18 cellular contexts compared by ENCODE assay signal in genomic region chr12:43332977-43333649, GRCh38.
A peak's percentile ranks its signal among the peaks of the same experiment; 100 is the strongest.
DNase-seq lines count a peak whose midpoint lies in the region; ATAC-seq and TF ChIP-seq lines count a peak whose summit lies in the region.
"Had no signal": no experiment of that assay in that cellular context is flagged by ENCODE, and none has a peak within 500 bp of the region (broad histone marks: within the 10 kb centered on the region; RNA-seq: fewer than 3 reads in every experiment).

No MANE protein-coding gene starts in this region.

- no peaks in the 10 kb centered on the region for H3K36me3 ChIP-seq in mammary epithelial cell (ENCODE audit: insufficient read depth, low read length)
- no peaks in the 10 kb centered on the region for H3K36me3 ChIP-seq in breast epithelium
- H3K36me3 ChIP-seq in smooth muscle cell (ENCODE audit: low read depth): no peaks in the 10 kb centered on the region
- H3K36me3 ChIP-seq in spleen: no peaks in the 10 kb centered on the region
- H3K36me3 ChIP-seq: esophagus squamous epithelium, upper lobe of right lung had no signal

- dilution Hi-C loops in mammary epithelial cell (cut with HindIII; ENCODE audit: low sequenced_read_pairs): no loop called here

- H3K9me3 ChIP-seq in mammary epithelial cell (replicated peaks; ENCODE audit: insufficient read depth, low read length) (no peaks in the 10 kb centered on the region), breast epithelium (no peaks in the 10 kb centered on the region), smooth muscle cell (replicated peaks; ENCODE audit: low read depth) (no peaks in the 10 kb centered on the region), spleen (no peaks in the 10 kb centered on the region)
- H3K9me3 ChIP-seq: esophagus squamous epithelium, upper lobe of right lung had no signal

- BruUV-seq in mammary epithelial cell (replicated peaks; lab: Mats Ljungman, UMichigan): no TSS peak

- CTCF ChIA-PET in mammary epithelial cell (lab: Charles Lee; ENCODE audit: low non-redundant PET): interaction anchor here (0.5 kb wide), 1 partner anchor 747 kb away, joined by 9 read pairs; no protein-coding TSS in a partner anchor

- H3K27me3 ChIP-seq in mammary epithelial cell (ENCODE audit: insufficient read depth, low read length) (no peaks in the 10 kb centered on the region), breast epithelium (no peaks in the 10 kb centered on the region), smooth muscle cell (ENCODE audit: low read depth) (no peaks in the 10 kb centered on the region), spleen (replicated peaks in 1 of 7) (peaks cover 0 to 5% (median 0%) of the 10 kb centered on the region in 7 donors)
- H3K27me3 ChIP-seq: upper lobe of right lung had no signal

- WGBS in mammary epithelial cell (ENCODE audit: low coverage, missing lambda C conversion rate): 54% methylated on average over 2 of the region's 2 CpGs
- 1% methylated on average over 2 of the region's 2 CpGs for WGBS in smooth muscle cell (ENCODE audit: low lambda C conversion rate)
- WGBS in spleen, 5 donors: 73 to 87% (median 85%) methylated on average over 2 of the region's 2 CpGs

- in situ Hi-C loops in mammary epithelial cell (cut with MboI; ENCODE audit: low sequenced_read_pairs in 2 of 2): no loop called here

- TF ChIP-seq CTCF in mammary epithelial cell (conservative IDR thresholded peaks at IDR 0.05 in 1 of 2, IDR thresholded peaks at IDR 0.05 in 1 of 2; ENCODE audit: extremely low read depth in 1 of 2, insufficient read depth in 1 of 2, low read depth in 1 of 2, low read length in 2 of 2) (no peak), breast epithelium (IDR thresholded peaks at IDR 0.05) (no peak), smooth muscle cell (IDR thresholded peaks at IDR 0.05; ENCODE audit: borderline replicate concordance, insufficient read depth, poor library complexity, severe bottlenecking) (no peak), spleen (IDR thresholded peaks at IDR 0.05 in 8 of 11, conservative IDR thresholded peaks at IDR 0.05 in 3 of 11) (no peak)

- no peak overlapping the region for H3K4me2 ChIP-seq in mammary epithelial cell (ENCODE audit: insufficient read depth, low read depth, low read length)
- peak overlapping the region; percentile 68 for H3K4me2 ChIP-seq in smooth muscle cell

- intact Hi-C loops in mammary epithelial cell (cut with micrococcal nuclease): loop anchor here (10.0 kb wide), 2 partner anchors 1008 to 1648 kb away; partner anchors contain the start of genes PPHLN1 and ZCRB1
- intact Hi-C loops in breast epithelium (cut with DNase I; ENCODE audit: low total_unique reads): no loop called here
- intact Hi-C loops in spleen (cut with DNase I; ENCODE audit: low total_unique reads): no loop called here

- H4K20me1 ChIP-seq in mammary epithelial cell (ENCODE audit: insufficient read depth, low read length) (no peaks in the 10 kb centered on the region), smooth muscle cell (ENCODE audit: low read depth) (no peaks in the 10 kb centered on the region)

- H3K79me2 ChIP-seq in mammary epithelial cell (ENCODE audit: insufficient read depth, low read length): no peaks in the 10 kb centered on the region
- H3K79me2 ChIP-seq in smooth muscle cell (ENCODE audit: low read depth): no peaks in the 10 kb centered on the region

- peaks cover 10% of the 10 kb centered on the region for H3F3A ChIP-seq in smooth muscle cell (ENCODE audit: low read depth)

- H3K9ac ChIP-seq in mammary epithelial cell (ENCODE audit: insufficient read depth, low read length) (no peak overlapping the region), smooth muscle cell (ENCODE audit: low read depth) (no peak overlapping the region)

- DNase-seq in mammary epithelial cell: peak; percentile 54
- DNase-seq in breast epithelium (ENCODE audit: low spot score in 2 of 2): no peak
- peak; percentile 98 for DNase-seq in amniotic epithelial cell (ENCODE audit: low read depth)
- peak; percentile 1 for DNase-seq in glomerular visceral epithelial cell (ENCODE audit: extremely low spot score)
- no peak for DNase-seq in smooth muscle cell (lab: John Stamatoyannopoulos, UW; ENCODE audit: unreplicated experiment)
- no peak for DNase-seq in spleen
- DNase-seq: 8988T; CD4-positive, alpha-beta memory T cell; esophagus squamous epithelium; NCI-H1105; NCI-H2171; stimulated activated naive CD8-positive, alpha-beta T cell treated with anti-CD3 and anti-CD28 coated beads, Interleukin-15, Interleukin-2, amounts not matched to agents 100 U/mL and 50 U/mL, for 24 hours; upper lobe of right lung had no signal

- no peak overlapping the region for H3K4me3 ChIP-seq in mammary epithelial cell (replicated peaks in 1 of 3; ENCODE audit: insufficient read depth in 1 of 3, low read depth in 2 of 3, low read length in 3 of 3)
- H3K4me3 ChIP-seq in breast epithelium: no peak overlapping the region
- H3K4me3 ChIP-seq in smooth muscle cell: no peak overlapping the region
- no peak overlapping the region for H3K4me3 ChIP-seq in spleen
- H3K4me3 ChIP-seq: esophagus squamous epithelium, upper lobe of right lung had no signal

- peaks cover 27% of the 10 kb centered on the region for H3K4me1 ChIP-seq in mammary epithelial cell (ENCODE audit: insufficient read depth, low read length)
- H3K4me1 ChIP-seq in breast epithelium: no peaks in the 10 kb centered on the region
- peaks cover 7% of the 10 kb centered on the region for H3K4me1 ChIP-seq in smooth muscle cell (ENCODE audit: low read depth)
- peaks cover 0 to 7% (median 2%) of the 10 kb centered on the region in 6 donors for H3K4me1 ChIP-seq in spleen
- H3K4me1 ChIP-seq: esophagus squamous epithelium, upper lobe of right lung had no signal

- TF ChIP-seq POLR2A in breast epithelium (IDR thresholded peaks at IDR 0.05) (no peak), spleen (IDR thresholded peaks at IDR 0.05) (no peak)

- no peak overlapping the region for H2AFZ ChIP-seq in mammary epithelial cell (ENCODE audit: low read depth, low read length)
- H2AFZ ChIP-seq in smooth muscle cell (ENCODE audit: low read depth): no peak overlapping the region

- ATAC-seq in HG02840 (IDR thresholded peaks at IDR 0.05; ENCODE audit: low FRiP score, unreplicated experiment) (no peak), HG02884 (IDR thresholded peaks at IDR 0.05; ENCODE audit: unreplicated experiment) (no peak)
- ATAC-seq: activated CD4-positive, CD25-positive, alpha-beta regulatory T cell treated with anti-CD3 and anti-CD28 coated beads, Interleukin-2, amount 50 U/mL, for 24 hours; activated naive CD4-positive, alpha-beta T cell treated with anti-CD3 and anti-CD28 coated beads, Interleukin-2, amount 50 U/mL, for 72 hours; HepG2; stimulated activated naive CD8-positive, alpha-beta T cell treated with anti-CD3 and anti-CD28 coated beads, Interleukin-15, Interleukin-2, amounts not matched to agents 100 U/mL and 50 U/mL, for 24 hours; upper lobe of right lung had no signal

- H3K27ac ChIP-seq in mammary epithelial cell (ENCODE audit: insufficient read depth, low read depth, low read length) (no peak overlapping the region), breast epithelium (no peak overlapping the region), smooth muscle cell (ENCODE audit: low read depth) (peak overlapping the region; percentile 70), spleen (no peak overlapping the region)
- H3K27ac ChIP-seq: esophagus squamous epithelium, upper lobe of right lung had no signal

Comparison
In these comparisons a context has a peak if more than half of its experiments do, and no peak if none do; other contexts are left out.
1. DNase-seq: peak in mammary epithelial cell (single experiment), amniotic epithelial cell (single experiment) and glomerular visceral epithelial cell (single experiment); none in breast epithelium (0 of 2), smooth muscle cell (single experiment) and spleen (single experiment).